19 cellular contexts compared by ENCODE assay signal in the genomic region with DNA sequence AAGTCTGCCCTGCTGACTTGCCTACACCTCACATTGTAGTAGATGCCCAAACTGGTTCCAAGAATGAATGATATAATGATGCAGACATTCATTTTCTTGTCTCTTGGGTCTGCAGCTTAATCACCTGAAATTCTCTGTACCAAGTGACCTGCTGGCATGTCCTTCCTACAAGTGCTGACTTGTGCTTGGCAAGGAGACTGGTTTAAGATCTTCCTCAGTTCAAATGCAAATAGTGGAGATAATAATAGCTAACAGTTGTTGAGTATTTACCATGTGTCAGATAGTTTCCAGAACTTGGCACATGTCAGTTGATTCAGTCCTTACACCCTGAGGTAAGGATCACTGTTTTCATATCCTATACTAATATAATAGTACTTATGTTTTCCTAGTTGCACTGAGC.
"Had no signal": no experiment of that assay in that cellular context is flagged by ENCODE, and none has a peak within 500 bp of the region (broad histone marks: within the 10 kb centered on the region; RNA-seq: fewer than 3 reads in every experiment).

No MANE protein-coding gene starts in this region.

- ATAC-seq: effector memory CD8-positive, alpha-beta T cell; natural killer cell; pancreas; right lobe of liver; stimulated activated memory B cell treated with anti-CD40 and anti-IgM and Interleukin-4, amounts not matched to agents 10 μg/mL and 1 μg/mL and 100 μg/mL, for 72 hours; stimulated activated naive CD8-positive, alpha-beta T cell treated with anti-CD3 and anti-CD28 coated beads, Interleukin-15, Interleukin-2, amounts not matched to agents 100 U/mL and 50 U/mL, for 24 hours had no signal

- H3K9me3 ChIP-seq: esophagus muscularis mucosa, pancreas, right lobe of liver, spleen, testis, tibial artery had no signal

- DNase-seq: cerebellar nuclear complex; cortex of kidney; effector memory CD8-positive, alpha-beta T cell; foreskin melanocyte; kidney glomerular epithelial cell; natural killer cell; occipital lobe; pancreas; right lobe of liver; spleen; stimulated activated CD4-positive, alpha-beta T cell treated with anti-CD3 and anti-CD28 coated beads, Interleukin-4, amount 100 ng/mL, for 4 hours; stimulated activated naive CD8-positive, alpha-beta T cell treated with anti-CD3 and anti-CD28 coated beads, Interleukin-15, Interleukin-2, amounts not matched to agents 100 U/mL and 50 U/mL, for 24 hours; substantia nigra; testis; tibial artery had no signal

- H3K4me1 ChIP-seq: esophagus muscularis mucosa, pancreas, right lobe of liver, spleen, testis had no signal

- FAIRE-seq: endometrium, pancreas had no signal

- H3K27ac ChIP-seq: esophagus muscularis mucosa, pancreas, right lobe of liver, spleen, testis, tibial artery had no signal

- H3K4me3 ChIP-seq: esophagus muscularis mucosa, lung, pancreas, right lobe of liver, spleen, testis, tibial artery had no signal

- H3K36me3 ChIP-seq: esophagus muscularis mucosa, pancreas, right lobe of liver, spleen, tibial artery had no signal

- H3K27me3 ChIP-seq: esophagus muscularis mucosa, pancreas, right lobe of liver, spleen, testis, tibial artery had no signal
